8 cellular contexts compared by ENCODE assay signal in the genomic region with DNA sequence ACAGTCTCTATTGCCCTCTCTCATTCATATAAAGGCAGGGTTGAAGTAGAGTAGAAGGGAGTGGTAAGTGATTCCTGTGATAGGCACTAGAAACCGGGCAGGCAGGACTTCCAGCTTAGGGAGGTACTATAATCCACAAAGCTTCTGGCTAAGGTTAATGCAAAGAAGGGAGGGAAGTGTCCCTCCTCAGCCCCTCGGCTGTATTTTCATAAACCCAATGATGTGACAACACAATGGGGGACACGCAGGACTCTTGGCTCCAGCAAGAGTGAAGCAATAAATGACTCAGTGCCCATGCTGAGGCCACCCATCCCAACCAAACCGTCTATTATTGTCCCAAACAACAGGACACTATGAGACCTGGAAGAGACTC.
DNase-seq lines count a peak whose midpoint lies in the region; ATAC-seq and TF ChIP-seq lines count a peak whose summit lies in the region.

No MANE protein-coding gene starts in this region.

- peak overlapping the region; percentile 73 for H3K4me3 Mint-ChIP-seq in activated CD8-positive, alpha-beta T cell treated with anti-CD3 and anti-CD28 coated beads, Interleukin-2, amount 10 ng/mL, durations not matched to agents 7 days and 5 days

- H3K27me3 Mint-ChIP-seq in activated CD8-positive, alpha-beta T cell treated with anti-CD3 and anti-CD28 coated beads, Interleukin-2, amount 10 ng/mL, durations not matched to agents 7 days and 5 days (ENCODE audit: low read depth), result no peaks in the 10 kb centered on the region

- no peaks in the 10 kb centered on the region for H3K9me3 ChIP-seq in lower lobe of right lung

- intact Hi-C loops in lower lobe of right lung (cut with DNase I), result no loop called here

- peaks cover 93% of the 10 kb centered on the region for H3K36me3 Mint-ChIP-seq in activated CD8-positive, alpha-beta T cell treated with anti-CD3 and anti-CD28 coated beads, Interleukin-2, amount 10 ng/mL, durations not matched to agents 7 days and 5 days (ENCODE audit: low read depth)

- H3K36me3 ChIP-seq in lower lobe of right lung, result no peaks in the 10 kb centered on the region

- H3K9me3 Mint-ChIP-seq in activated CD8-positive, alpha-beta T cell treated with anti-CD3 and anti-CD28 coated beads, Interleukin-2, amount 10 ng/mL, durations not matched to agents 7 days and 5 days (ENCODE audit: insufficient read depth), result no peaks in the 10 kb centered on the region

- H3K27ac ChIP-seq in lower lobe of right lung, result peak overlapping the region; percentile 48

- no peak for TF ChIP-seq CTCF in lower lobe of right lung (IDR thresholded peaks at IDR 0.05)

- H3K27me3 ChIP-seq in lower lobe of right lung (ENCODE audit: low read depth), result no peaks in the 10 kb centered on the region

- peaks cover 87% of the 10 kb centered on the region for H3K4me1 ChIP-seq in lower lobe of right lung

- no peak overlapping the region for H3K4me3 ChIP-seq in lower lobe of right lung

- in situ Hi-C loops in ACHN (cut with HindIII; ENCODE audit: low pct_ligation_motif_present, low pct_unique_long_range_greater_than_20kb, low sequenced_read_pairs), result no loop called here

- ATAC-seq in HG02798 (IDR thresholded peaks at IDR 0.05; ENCODE audit: poor library complexity, unreplicated experiment), result peak; percentile 5
- ATAC-seq in activated CD8-positive, alpha-beta T cell treated with anti-CD3 and anti-CD28 coated beads, Interleukin-2, amount 10 ng/mL, durations not matched to agents 7 days and 5 days, result no peak
- ATAC-seq in lower lobe of right lung, result peak; percentile 38 to 52
- no peak for ATAC-seq in HG02588 (IDR thresholded peaks at IDR 0.05; ENCODE audit: unreplicated experiment)
- no peak for ATAC-seq in GM18858 (IDR thresholded peaks at IDR 0.05; ENCODE audit: unreplicated experiment)

- H3K4me1 Mint-ChIP-seq in activated CD8-positive, alpha-beta T cell treated with anti-CD3 and anti-CD28 coated beads, Interleukin-2, amount 10 ng/mL, durations not matched to agents 7 days and 5 days (ENCODE audit: low read depth), result peaks cover 95% of the 10 kb centered on the region

- POLR2A ChIA-PET in activated CD8-positive, alpha-beta T cell treated with anti-CD3 and anti-CD28 coated beads, Interleukin-2, amount 10 ng/mL, durations not matched to agents 7 days and 5 days (lab: Charles Lee), result interaction anchor here (0.6 to 23.0 kb wide), 11 partner anchors 9 to 206 kb away, joined by 3 to 652 read pairs (median 4); no protein-coding TSS in a partner anchor

- peak overlapping the region; percentile 81 for H3K27ac Mint-ChIP-seq in activated CD8-positive, alpha-beta T cell treated with anti-CD3 and anti-CD28 coated beads, Interleukin-2, amount 10 ng/mL, durations not matched to agents 7 days and 5 days

- CTCF ChIA-PET in activated CD8-positive, alpha-beta T cell treated with anti-CD3 and anti-CD28 coated beads, Interleukin-2, amount 10 ng/mL, durations not matched to agents 7 days and 5 days (lab: Charles Lee), result interaction anchor here (0.9 to 14.5 kb wide), 9 partner anchors 9 to 206 kb away, joined by 3 to 212 read pairs (median 5); no protein-coding TSS in a partner anchor

- DNase-seq in ACHN, result peak; percentile 42
- no peak for DNase-seq in activated CD8-positive, alpha-beta T cell treated with anti-CD3 and anti-CD28 coated beads, Interleukin-2, amount 10 ng/mL, durations not matched to agents 7 days and 5 days
- no peak for DNase-seq in lower lobe of right lung
- no peak for DNase-seq in stimulated activated CD4-positive, alpha-beta T cell treated with anti-CD3 and anti-CD28 coated beads, Interleukin-2, amount 100 ng/mL, for 48 hours
- DNase-seq in Kasumi-1 (lab: John Stamatoyannopoulos, UW), result no peak

Comparison
In these comparisons a context has a peak if more than half of its experiments do, and no peak if none do; other contexts are left out.
1. ATAC-seq: peak in HG02798 (single experiment) and lower lobe of right lung (2 of 2); none in activated CD8-positive, alpha-beta T cell treated with anti-CD3 and anti-CD28 coated beads, Interleukin-2, amount 10 ng/mL, durations not matched to agents 7 days and 5 days (single experiment), HG02588 (single experiment) and GM18858 (single experiment).